Comparison of ENCODE assay signal across 18 cellular contexts in the genomic region with DNA sequence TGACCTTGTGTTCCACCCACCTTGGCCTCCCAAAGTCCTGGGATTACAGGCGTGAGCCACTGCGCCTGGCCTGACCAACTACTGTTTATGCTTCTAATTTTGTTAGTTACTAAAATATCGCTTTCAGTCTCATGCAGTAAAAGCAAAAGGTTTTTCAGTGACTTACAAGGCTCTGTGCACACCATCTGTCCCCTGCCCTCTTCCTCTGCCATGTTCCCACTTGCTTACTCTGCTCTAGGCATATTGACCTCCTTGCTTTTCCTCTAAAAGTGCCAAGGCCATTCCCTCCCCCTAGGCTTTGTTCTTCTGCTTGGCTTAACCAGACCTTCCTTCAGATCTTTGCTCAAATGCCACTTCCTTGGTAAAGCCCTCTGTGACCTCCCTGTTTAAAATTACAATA.
DNase-seq lines count a peak whose midpoint lies in the region; ATAC-seq and TF ChIP-seq lines count a peak whose summit lies in the region.
"Had no signal": no experiment of that assay in that cellular context is flagged by ENCODE, and none has a peak within 500 bp of the region (broad histone marks: within the 10 kb centered on the region; RNA-seq: fewer than 3 reads in every experiment).

No MANE protein-coding gene starts in this region.

- no peaks in the 10 kb centered on the region for H3K4me1 Mint-ChIP-seq in GM23338
- H3K4me1 Mint-ChIP-seq in nephron, result peaks cover 38% of the 10 kb centered on the region
- H3K4me1 Mint-ChIP-seq: B cell; CD4-positive, CD25-positive, alpha-beta regulatory T cell had no signal

- H3K4me3 Mint-ChIP-seq in GM23338, result no peak overlapping the region
- no peak overlapping the region for H3K4me3 Mint-ChIP-seq in nephron
- H3K4me3 Mint-ChIP-seq: B cell; CD4-positive, CD25-positive, alpha-beta regulatory T cell; CD8-positive, alpha-beta T cell had no signal

- peak overlapping the region; percentile 59; the same call in 1 of the 2 replicates for H2AFZ ChIP-seq in GM23338

- TF ChIP-seq CTCF in GM23338 (conservative IDR thresholded peaks at IDR 0.05; ENCODE audit: low read depth in 2 of 2), result no peak
- no peak for TF ChIP-seq CTCF in nephron (IDR thresholded peaks at IDR 0.05; ENCODE audit: unreplicated experiment in 3 of 3)

- no peaks in the 10 kb centered on the region for H3K36me3 Mint-ChIP-seq in GM23338 (ENCODE audit: low read depth)
- peaks cover 23% of the 10 kb centered on the region for H3K36me3 Mint-ChIP-seq in nephron (ENCODE audit: low read depth)
- H3K36me3 Mint-ChIP-seq: CD4-positive, CD25-positive, alpha-beta regulatory T cell; CD8-positive, alpha-beta T cell had no signal

- no peak overlapping the region for H3K4me3 ChIP-seq in GM23338
- H3K4me3 ChIP-seq: BLaER1 had no signal

- no peaks in the 10 kb centered on the region for H4K20me1 ChIP-seq in GM23338 (replicated peaks; ENCODE audit: insufficient read depth)
- H4K20me1 ChIP-seq: BLaER1 had no signal

- H3K27me3 Mint-ChIP-seq in GM23338 (ENCODE audit: insufficient read depth, low read depth, poor library complexity) (peaks cover 4% of the 10 kb centered on the region), nephron (ENCODE audit: low read depth) (peaks cover 21% of the 10 kb centered on the region)
- H3K27me3 Mint-ChIP-seq: CD4-positive, CD25-positive, alpha-beta regulatory T cell had no signal

- H3K27ac ChIP-seq in GM23338 (ENCODE audit: low read depth), result no peak overlapping the region
- H3K27ac ChIP-seq: BLaER1, C4-2B had no signal

- H3K79me2 ChIP-seq in GM23338 (replicated peaks; ENCODE audit: insufficient read depth), result no peaks in the 10 kb centered on the region

- no peaks in the 10 kb centered on the region for H3K27me3 ChIP-seq in GM23338 (ENCODE audit: insufficient read depth)
- H3K27me3 ChIP-seq: BLaER1 had no signal

- ATAC-seq in GM23338, result no peak
- ATAC-seq: CD8-positive, alpha-beta T cell had no signal

- H3K9me3 Mint-ChIP-seq in GM23338 (no peaks in the 10 kb centered on the region), nephron (no peaks in the 10 kb centered on the region)
- H3K9me3 Mint-ChIP-seq: CD8-positive, alpha-beta T cell had no signal

- H3K27ac Mint-ChIP-seq in GM23338, result no peak overlapping the region
- H3K27ac Mint-ChIP-seq in nephron, result peak overlapping the region; percentile 57 to 68 (median 68)
- H3K27ac Mint-ChIP-seq: B cell; CD4-positive, CD25-positive, alpha-beta regulatory T cell; CD8-positive, alpha-beta T cell had no signal

- DNase-seq in G401 (ENCODE audit: low spot score) (peak; percentile 69), GM23338 (ENCODE audit: low spot score) (no peak), left kidney (ENCODE audit: low read depth, low spot score) (peak; percentile 77), DMS 273 treated with DMSO at 0.1 percent for 48 hours (lab: John Stamatoyannopoulos, UW) (no peak), HuH-7 (ENCODE audit: low spot score) (no peak), RKO (ENCODE audit: low spot score) (no peak)
- DNase-seq: Caco-2; CD4-positive, CD25-positive, alpha-beta regulatory T cell; CD8-positive, alpha-beta T cell; DMS79; EL; GF-D8; H7; HCEC 1CT had no signal

- no peaks in the 10 kb centered on the region for H3K4me1 ChIP-seq in GM23338 (ENCODE audit: insufficient read depth)
- H3K4me1 ChIP-seq: BLaER1, Caco-2 had no signal

- H3K36me3 ChIP-seq in GM23338 (ENCODE audit: insufficient read depth), result no peaks in the 10 kb centered on the region
- H3K36me3 ChIP-seq: BLaER1 had no signal

- no peaks in the 10 kb centered on the region for H3K9me2 ChIP-seq in GM23338 (ENCODE audit: insufficient read depth)

- no peaks in the 10 kb centered on the region for H3F3A ChIP-seq in GM23338 (replicated peaks; ENCODE audit: low read depth)

- in situ Hi-C loops in G401 (cut with HindIII; ENCODE audit: low sequenced_read_pairs), result no loop called here

- H3K4me2 ChIP-seq in GM23338, result no peak overlapping the region
- H3K4me2 ChIP-seq: BLaER1 had no signal

TF ChIP-seq in GM23338, 12 proteins besides CTCF, POLR2A, EP300 and RAD21:
- TF ChIP-seq ETS1 (IDR thresholded peaks at IDR 0.05), result no peak
- no peak for TF ChIP-seq POLR2AphosphoS5 (IDR thresholded peaks at IDR 0.05; ENCODE audit: low read depth)
- no peak for TF ChIP-seq EZH2 (IDR thresholded peaks at IDR 0.05; ENCODE audit: low read depth, unreplicated experiment)

Comparison
In these comparisons a context has a peak if more than half of its experiments do, and no peak if none do; other contexts are left out.
1. DNase-seq: peak in G401 (single experiment) and left kidney (single experiment); none in GM23338 (single experiment), DMS 273 treated with DMSO at 0.1 percent for 48 hours (single experiment), HuH-7 (single experiment) and RKO (single experiment).